ENCODE assay signal across 12 cellular contexts in the genomic region with DNA sequence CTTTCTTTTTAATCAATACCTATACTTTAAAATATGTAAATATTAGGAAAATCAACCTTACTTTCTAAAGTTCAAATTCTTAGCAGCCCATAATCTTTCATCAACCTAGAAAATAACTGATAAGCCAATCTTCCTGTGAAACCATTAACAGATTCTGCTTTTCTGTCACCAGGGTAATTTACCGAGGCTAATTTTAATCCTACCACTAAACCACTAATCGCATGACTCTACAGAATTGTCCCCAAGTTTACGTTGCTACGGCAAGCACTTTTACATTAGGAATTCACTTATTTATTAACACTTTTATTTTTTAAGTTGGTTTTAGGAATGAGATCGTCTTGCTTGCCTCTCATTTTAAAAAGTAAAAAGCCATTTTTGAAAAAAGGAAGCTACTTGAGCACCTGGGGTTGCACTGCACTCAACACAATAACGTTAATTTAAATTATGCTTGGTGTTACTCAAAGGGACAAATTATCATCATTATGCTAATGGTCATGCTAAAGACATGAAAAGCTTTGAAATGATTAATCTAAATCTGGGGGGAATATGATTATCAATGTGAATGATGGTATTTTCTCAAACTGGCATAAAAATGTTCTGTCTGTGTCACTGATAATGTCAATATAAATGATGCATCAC. TPM values are rescaled to one million over a fixed set of nuclear protein-coding genes. Genes with fewer than 3 reads are reported as not detected.
DNase-seq lines count a peak whose midpoint lies in the region; ATAC-seq, FAIRE-seq and TF ChIP-seq lines count a peak whose summit lies in the region.
"Had no signal": no experiment of that assay in that cellular context is flagged by ENCODE, and none has a peak within 500 bp of the region (broad histone marks: within the 10 kb centered on the region; RNA-seq: fewer than 3 reads in every experiment).

No MANE protein-coding gene starts in this region.

- no peaks in the 10 kb centered on the region for H3K27me3 Mint-ChIP-seq in activated naive CD8-positive, alpha-beta T cell treated with anti-CD3 and anti-CD28 coated beads, Interleukin-2, amount 50 U/mL, for 24 hours
- peaks cover 42% of the 10 kb centered on the region for H3K27me3 Mint-ChIP-seq in T-helper 2 cell treated with Interferon-gamma antibody and Interleukin-4, amounts not matched to agents 5 μg/mL and 100 μg/mL, for 36 hours (ENCODE audit: low read depth)
- H3K27me3 Mint-ChIP-seq: type B pancreatic cell had no signal

- no peaks in the 10 kb centered on the region for H3K27me3 ChIP-seq in WERI-Rb-1 (ENCODE audit: insufficient read depth, low read depth, severe bottlenecking)
- H3K27me3 ChIP-seq: gastrocnemius medialis, neural progenitor cell had no signal

- H3K27ac ChIP-seq in WERI-Rb-1: peak overlapping the region; percentile 19
- H3K27ac ChIP-seq: gastrocnemius medialis, neural progenitor cell had no signal

- DNase-seq in GM12891 (ENCODE audit: insufficient read length, low spot score) (no peak), WERI-Rb-1 (no peak), left cardiac atrium (no peak)
- DNase-seq in activated naive CD8-positive, alpha-beta T cell treated with anti-CD3 and anti-CD28 coated beads, Interleukin-2, amount 50 U/mL, for 24 hours: no peak
- DNase-seq in T-helper 2 cell treated with Interferon-gamma antibody and Interleukin-4, amounts not matched to agents 5 μg/mL and 100 μg/mL, for 36 hours (ENCODE audit: low spot score): no peak
- DNase-seq in activated effector memory CD4-positive, alpha-beta T cell treated with Interleukin-2 at 50 U/mL for 16 hours: no peak
- DNase-seq: gastrocnemius medialis, NCI-H226 had no signal

- no peaks in the 10 kb centered on the region for H3K9me3 ChIP-seq in WERI-Rb-1 (ENCODE audit: severe bottlenecking)
- H3K9me3 ChIP-seq: gastrocnemius medialis had no signal

- intact Hi-C loops in left cardiac atrium (cut with DNase I): no loop called here

- no peaks in the 10 kb centered on the region for H3K36me3 Mint-ChIP-seq in activated naive CD8-positive, alpha-beta T cell treated with anti-CD3 and anti-CD28 coated beads, Interleukin-2, amount 50 U/mL, for 24 hours (ENCODE audit: low read depth)
- no peaks in the 10 kb centered on the region for H3K36me3 Mint-ChIP-seq in T-helper 2 cell treated with Interferon-gamma antibody and Interleukin-4, amounts not matched to agents 5 μg/mL and 100 μg/mL, for 36 hours (ENCODE audit: low read depth)

- H3K4me3 Mint-ChIP-seq in activated naive CD8-positive, alpha-beta T cell treated with anti-CD3 and anti-CD28 coated beads, Interleukin-2, amount 50 U/mL, for 24 hours: no peak overlapping the region
- H3K4me3 Mint-ChIP-seq in T-helper 2 cell treated with Interferon-gamma antibody and Interleukin-4, amounts not matched to agents 5 μg/mL and 100 μg/mL, for 36 hours: no peak overlapping the region
- H3K4me3 Mint-ChIP-seq: neural progenitor cell had no signal

- ATAC-seq in GM21528 (IDR thresholded peaks at IDR 0.05; ENCODE audit: low FRiP score, unreplicated experiment) (peak; percentile 59), HG03175 (IDR thresholded peaks at IDR 0.05; ENCODE audit: unreplicated experiment) (peak; percentile 83), left cardiac atrium (no peak)
- no peak for ATAC-seq in activated naive CD8-positive, alpha-beta T cell treated with anti-CD3 and anti-CD28 coated beads, Interleukin-2, amount 50 U/mL, for 24 hours
- ATAC-seq: gastrocnemius medialis had no signal

- no peak for TF ChIP-seq CTCF in WERI-Rb-1 (IDR thresholded peaks at IDR 0.05; ENCODE audit: low read depth, low read length)

- H3K27ac Mint-ChIP-seq in activated naive CD8-positive, alpha-beta T cell treated with anti-CD3 and anti-CD28 coated beads, Interleukin-2, amount 50 U/mL, for 24 hours: no peak overlapping the region
- no peak overlapping the region for H3K27ac Mint-ChIP-seq in T-helper 2 cell treated with Interferon-gamma antibody and Interleukin-4, amounts not matched to agents 5 μg/mL and 100 μg/mL, for 36 hours
- H3K27ac Mint-ChIP-seq: neural progenitor cell had no signal

- no peak overlapping the region for H3K4me3 ChIP-seq in WERI-Rb-1 (ENCODE audit: low read depth, low read length)
- H3K4me3 ChIP-seq: gastrocnemius medialis, neural progenitor cell had no signal

- H3K4me1 Mint-ChIP-seq in activated naive CD8-positive, alpha-beta T cell treated with anti-CD3 and anti-CD28 coated beads, Interleukin-2, amount 50 U/mL, for 24 hours: peaks cover 21% of the 10 kb centered on the region
- H3K4me1 Mint-ChIP-seq in T-helper 2 cell treated with Interferon-gamma antibody and Interleukin-4, amounts not matched to agents 5 μg/mL and 100 μg/mL, for 36 hours (ENCODE audit: low read depth): peaks cover 2% of the 10 kb centered on the region

- no peak for TF ChIP-seq POLR2A in GM12891 (IDR thresholded peaks at IDR 0.05; ENCODE audit: low read depth, low read length)

- H3K9me3 Mint-ChIP-seq in activated naive CD8-positive, alpha-beta T cell treated with anti-CD3 and anti-CD28 coated beads, Interleukin-2, amount 50 U/mL, for 24 hours: no peaks in the 10 kb centered on the region
- H3K9me3 Mint-ChIP-seq in T-helper 2 cell treated with Interferon-gamma antibody and Interleukin-4, amounts not matched to agents 5 μg/mL and 100 μg/mL, for 36 hours: no peaks in the 10 kb centered on the region
- H3K9me3 Mint-ChIP-seq: neural progenitor cell, type B pancreatic cell had no signal

- H3K36me3 ChIP-seq in WERI-Rb-1: peaks cover 14% of the 10 kb centered on the region
- H3K36me3 ChIP-seq: gastrocnemius medialis, neural progenitor cell had no signal

- no peak for FAIRE-seq in GM12891 (lab: Jason Lieb, UNC)

TF ChIP-seq in GM12891, 5 proteins besides CTCF, POLR2A, EP300 and RAD21:
- TF ChIP-seq SPI1 (IDR thresholded peaks at IDR 0.05; ENCODE audit: low read depth, low read length) (no peak), POLR2AphosphoS5 (IDR thresholded peaks at IDR 0.05; ENCODE audit: low read depth, low read length) (0 out of 2 replicates have a peak, but pooled peaks have one; percentile 22)

RNA-seq across cellular contexts. Expression of a gene that starts 10.2 kb away (rescaled TPM):
- 10.7 TPM for polyA plus RNA-seq in GM12891 (2012; ENCODE audit: low read depth, missing spikeins)
- total RNA-seq in left cardiac atrium: 10 to 100 TPM; 14.9 to 15.7 TPM

Comparison
In these comparisons a context has a peak if more than half of its experiments do, and no peak if none do; other contexts are left out.
1. ATAC-seq: peak in GM21528 (single experiment) and HG03175 (single experiment); none in activated naive CD8-positive, alpha-beta T cell treated with anti-CD3 and anti-CD28 coated beads, Interleukin-2, amount 50 U/mL, for 24 hours (single experiment) and left cardiac atrium (0 of 2).